Comparison of ENCODE assay signal across 8 cellular contexts in the genomic region with DNA sequence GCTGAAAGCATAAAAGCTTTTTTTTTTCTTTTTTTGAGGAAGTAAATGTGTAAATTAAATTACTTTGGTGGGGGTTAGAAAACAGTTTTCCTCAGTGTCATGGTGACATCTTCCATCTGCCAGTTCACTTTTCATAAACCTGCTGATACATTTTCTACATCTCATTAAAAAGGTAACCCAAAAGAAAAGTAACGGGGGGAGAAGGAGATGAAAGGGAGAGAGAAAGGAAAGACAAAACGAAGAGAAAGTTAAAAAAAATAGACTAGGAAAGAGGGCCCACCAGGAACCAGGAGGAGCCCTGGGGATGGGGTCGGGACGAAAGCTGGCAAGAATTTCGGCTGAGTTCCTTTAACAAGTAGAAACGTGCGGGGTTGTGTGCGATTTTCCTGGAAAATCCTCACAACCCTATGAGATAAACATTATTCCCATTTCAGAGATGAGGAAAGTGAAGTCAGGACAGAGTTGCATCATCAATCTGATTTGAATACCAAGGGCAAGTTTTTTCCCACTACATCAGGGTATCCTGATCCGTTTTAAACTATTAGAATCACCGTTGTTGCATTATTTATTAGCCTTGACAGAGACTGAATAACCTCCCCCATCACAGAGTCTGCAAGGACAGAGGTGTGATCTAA. TPM values are rescaled to one million over a fixed set of nuclear protein-coding genes. Genes with fewer than 3 reads are reported as not detected.
DNase-seq lines count a peak whose midpoint lies in the region; ATAC-seq and TF ChIP-seq lines count a peak whose summit lies in the region.

No MANE protein-coding gene starts in this region.

- no peak for TF ChIP-seq CTCF in tibial nerve (IDR thresholded peaks at IDR 0.05)

- H3K4me1 ChIP-seq in mesendoderm (ENCODE audit: control insufficient read depth, low read depth, low read length) (no peaks in the 10 kb centered on the region), tibial nerve (peaks cover 0 to 41% (median 7%) of the 10 kb centered on the region in 4 donors)

- peak overlapping the region; percentile 86 for H3K4me2 ChIP-seq in mesendoderm (ENCODE audit: low read length)

- H3K27ac ChIP-seq in mesendoderm (ENCODE audit: low read depth, low read length): no peak overlapping the region
- H3K27ac ChIP-seq in tibial nerve: peak overlapping the region in 2 of 4 donors; percentile 49 to 70

- no peak overlapping the region for H4K5ac ChIP-seq in mesendoderm (ENCODE audit: low read length)

- no peak overlapping the region for H2BK120ac ChIP-seq in mesendoderm (ENCODE audit: low read depth, low read length)

- H3K4ac ChIP-seq in mesendoderm (ENCODE audit: low read depth, low read length): no peak overlapping the region

- H3K23ac ChIP-seq in mesendoderm (ENCODE audit: low read length): no peak overlapping the region

- peak overlapping the region; percentile 59 for H3K4me3 Mint-ChIP-seq in activated naive CD4-positive, alpha-beta T cell treated with anti-CD3 and anti-CD28 coated beads, Interleukin-2, amount 10 ng/mL, durations not matched to agents 7 days and 5 days
- peak overlapping the region; percentile 48 for H3K4me3 Mint-ChIP-seq in central memory CD8-positive, alpha-beta T cell

- no peak overlapping the region for H3K27ac Mint-ChIP-seq in activated naive CD4-positive, alpha-beta T cell treated with anti-CD3 and anti-CD28 coated beads, Interleukin-2, amount 10 ng/mL, durations not matched to agents 7 days and 5 days
- no peak overlapping the region for H3K27ac Mint-ChIP-seq in central memory CD8-positive, alpha-beta T cell (ENCODE audit: low read depth)

- no peak overlapping the region for H3K18ac ChIP-seq in mesendoderm (ENCODE audit: low read length)

- H3K9ac ChIP-seq in mesendoderm (ENCODE audit: low read length): peak overlapping the region; percentile 69

- H2BK15ac ChIP-seq in mesendoderm (replicated peaks; ENCODE audit: low read depth): no peak overlapping the region

- H3K36me3 Mint-ChIP-seq in activated naive CD4-positive, alpha-beta T cell treated with anti-CD3 and anti-CD28 coated beads, Interleukin-2, amount 10 ng/mL, durations not matched to agents 7 days and 5 days: no peaks in the 10 kb centered on the region
- no peaks in the 10 kb centered on the region for H3K36me3 Mint-ChIP-seq in central memory CD8-positive, alpha-beta T cell (ENCODE audit: insufficient read depth)

- H2BK5ac ChIP-seq in mesendoderm (ENCODE audit: low read length): no peak overlapping the region

- no peaks in the 10 kb centered on the region for H3K79me2 ChIP-seq in mesendoderm (ENCODE audit: control insufficient read depth, insufficient read depth, low read length)

- no peak for TF ChIP-seq EP300 in tibial nerve (IDR thresholded peaks at IDR 0.05)

- H3K36me3 ChIP-seq in mesendoderm (ENCODE audit: control insufficient read depth, insufficient read depth, low read length) (no peaks in the 10 kb centered on the region), tibial nerve (no peaks in the 10 kb centered on the region)

- H3K27me3 ChIP-seq in mesendoderm (ENCODE audit: insufficient read depth, low read length, poor library complexity) (no peaks in the 10 kb centered on the region), tibial nerve (no peaks in the 10 kb centered on the region)

- no peaks in the 10 kb centered on the region for H3K9me3 ChIP-seq in tibial nerve

- H3K27me3 Mint-ChIP-seq in activated naive CD4-positive, alpha-beta T cell treated with anti-CD3 and anti-CD28 coated beads, Interleukin-2, amount 10 ng/mL, durations not matched to agents 7 days and 5 days: peaks cover 23% of the 10 kb centered on the region
- peaks cover 26% of the 10 kb centered on the region for H3K27me3 Mint-ChIP-seq in central memory CD8-positive, alpha-beta T cell

- CTCF ChIA-PET in activated naive CD4-positive, alpha-beta T cell treated with anti-CD3 and anti-CD28 coated beads, Interleukin-2, amount 10 ng/mL, durations not matched to agents 7 days and 5 days (lab: Charles Lee): no interaction called here

- no peaks in the 10 kb centered on the region for H3K9me3 Mint-ChIP-seq in activated naive CD4-positive, alpha-beta T cell treated with anti-CD3 and anti-CD28 coated beads, Interleukin-2, amount 10 ng/mL, durations not matched to agents 7 days and 5 days
- no peaks in the 10 kb centered on the region for H3K9me3 Mint-ChIP-seq in central memory CD8-positive, alpha-beta T cell

- H3K56ac ChIP-seq in mesendoderm (ENCODE audit: low read length): no peak overlapping the region

- H4K8ac ChIP-seq in mesendoderm (ENCODE audit: low read depth, low read length): no peak overlapping the region

- H3K4me3 ChIP-seq in mesendoderm (ENCODE audit: low read length): no peak overlapping the region
- peak overlapping the region; percentile 41 to 70 (median 51) for H3K4me3 ChIP-seq in tibial nerve

- H3K79me1 ChIP-seq in mesendoderm (ENCODE audit: low read length): no peaks in the 10 kb centered on the region

- DNase-seq in activated naive CD4-positive, alpha-beta T cell treated with anti-CD3 and anti-CD28 coated beads, Interleukin-2, amount 10 ng/mL, durations not matched to agents 7 days and 5 days: no peak
- DNase-seq in activated naive CD4-positive, alpha-beta T cell (lab: John Stamatoyannopoulos, UW): no peak
- no peak for DNase-seq in central memory CD8-positive, alpha-beta T cell (ENCODE audit: low spot score in 2 of 2)
- DNase-seq in mesendoderm (no peak), tibial nerve (ENCODE audit: low spot score in 2 of 2) (no peak), mucosa of gallbladder (ENCODE audit: low spot score) (no peak), DMS79 treated with DMSO at 0.1 percent for 48 hours (lab: John Stamatoyannopoulos, UW) (no peak), NCI-H510A treated with DMSO at 0.1 percent for 48 hours (lab: John Stamatoyannopoulos, UW) (no peak)

- ATAC-seq in central memory CD8-positive, alpha-beta T cell (replicated peaks; ENCODE audit: extremely low read depth, poor library complexity, severe bottlenecking): peak; percentile 19

- H2AK5ac ChIP-seq in mesendoderm (ENCODE audit: low read length): no peak overlapping the region

- no CpG with 5 or more reads among the region's 10 CpGs for WGBS in mesendoderm (ENCODE audit: extremely low coverage, insufficient coverage, low lambda C conversion rate)
- WGBS in tibial nerve, 2 donors: 91 to 94% methylated on average over 10 of the region's 10 CpGs

- TF ChIP-seq POLR2A in tibial nerve (IDR thresholded peaks at IDR 0.05): no peak

- peaks cover 4% of the 10 kb centered on the region for H3K4me1 Mint-ChIP-seq in activated naive CD4-positive, alpha-beta T cell treated with anti-CD3 and anti-CD28 coated beads, Interleukin-2, amount 10 ng/mL, durations not matched to agents 7 days and 5 days
- H3K4me1 Mint-ChIP-seq in central memory CD8-positive, alpha-beta T cell: peaks cover 6% of the 10 kb centered on the region

RNA-seq across cellular contexts. Expression of gene TPD52L1, which starts 53.4 kb away (rescaled TPM):
- polyA plus RNA-seq in mesendoderm (2013, experiment 1 of 2): 7.8 TPM
- 9.3 TPM for polyA plus RNA-seq in mesendoderm (2013, experiment 2 of 2)
- total RNA-seq in tibial nerve: 10 to 100 TPM; 28.8 to 55.0 (median 45.6) TPM
- 71.3 TPM for total RNA-seq in mucosa of gallbladder
